Comparison of ENCODE assay signal across 16 cellular contexts in the genomic region with DNA sequence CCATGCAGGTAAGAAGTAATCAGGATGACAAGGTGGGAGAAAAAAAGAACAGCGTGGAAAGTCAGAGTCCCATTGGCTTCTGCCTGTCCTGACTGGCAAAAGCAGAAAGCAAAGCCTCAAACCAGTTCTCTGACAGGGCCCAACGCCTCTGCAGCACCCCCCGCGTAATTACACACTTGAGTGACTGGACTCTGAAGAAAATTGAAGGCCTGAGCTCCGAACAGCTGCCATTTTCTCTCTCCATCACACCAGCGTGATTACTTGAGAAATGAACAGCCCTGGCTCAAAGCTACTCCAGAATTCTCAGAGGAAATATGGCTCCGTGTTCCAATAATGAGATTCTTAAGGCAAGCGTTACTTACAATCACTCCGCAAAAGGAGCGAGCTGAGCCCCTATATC.
DNase-seq lines count a peak whose midpoint lies in the region; TF ChIP-seq lines count a peak whose summit lies in the region.
"Had no signal": no experiment of that assay in that cellular context is flagged by ENCODE, and none has a peak within 500 bp of the region (broad histone marks: within the 10 kb centered on the region; RNA-seq: fewer than 3 reads in every experiment).

No MANE protein-coding gene starts in this region.

- H3K27me3 ChIP-seq in effector memory CD4-positive, alpha-beta T cell (replicated peaks; ENCODE audit: control insufficient read depth, insufficient read depth, low read length, poor library complexity, severe bottlenecking): no peaks in the 10 kb centered on the region
- H3K27me3 ChIP-seq: BE2C had no signal

- no peak overlapping the region for H3K27ac ChIP-seq in HEK293 (ENCODE audit: extremely low read depth, low read depth, low read length)
- no peak overlapping the region for H3K27ac ChIP-seq in effector memory CD4-positive, alpha-beta T cell (ENCODE audit: insufficient read depth, low read length, poor library complexity, severe bottlenecking)
- H3K27ac ChIP-seq: A549, C4-2B had no signal

- DNase-seq in NCI-H2227 treated with DMSO at 0.1 percent for 48 hours (lab: John Stamatoyannopoulos, UW): peak; percentile 96
- peak; percentile 85 for DNase-seq in left kidney (ENCODE audit: low read depth, low spot score)
- peak; percentile 64 for DNase-seq in retina
- DNase-seq in inferior parietal cortex (ENCODE audit: extremely low spot score): no peak
- DNase-seq in anterior cingulate cortex (lab: John Stamatoyannopoulos, UW): no peak
- DNase-seq in effector memory CD4-positive, alpha-beta T cell: no peak
- DNase-seq: BE2C; CD4-positive, alpha-beta memory T cell; DMS79; HFFc6 had no signal

- H3K36me3 ChIP-seq in HEK293 (ENCODE audit: control insufficient read depth in 2 of 2, insufficient read depth in 1 of 2, low read length in 2 of 2): peaks cover 45 to 57% of the 10 kb centered on the region in 2 experiments
- peaks cover 11% of the 10 kb centered on the region for H3K36me3 ChIP-seq in effector memory CD4-positive, alpha-beta T cell (ENCODE audit: control insufficient read depth, insufficient read depth, low read length)

- no peak overlapping the region for H3K4me3 ChIP-seq in HEK293 (ENCODE audit: low read depth, low read length)
- H3K4me3 ChIP-seq in effector memory CD4-positive, alpha-beta T cell (ENCODE audit: insufficient read depth, low read depth, low read length, poor library complexity, severe bottlenecking): no peak overlapping the region
- H3K4me3 ChIP-seq: A549, GM12878, GM23338, HAP-1 had no signal

- CTCF ChIA-PET in HEK293 (lab: Yijun Ruan, JAX): interaction anchor here (1.1 to 1.6 kb wide), 4 partner anchors 15 to 629 kb away, joined by 4 to 6 read pairs (median 4); no protein-coding TSS in a partner anchor

- POLR2A ChIA-PET in HEK293 (lab: Yijun Ruan, JAX): no interaction called here

- no peaks in the 10 kb centered on the region for H3K9me3 ChIP-seq in HEK293 (ENCODE audit: control insufficient read depth, insufficient read depth, low read depth, low read length)
- no peaks in the 10 kb centered on the region for H3K9me3 ChIP-seq in effector memory CD4-positive, alpha-beta T cell (ENCODE audit: control insufficient read depth, low read length)
- H3K9me3 ChIP-seq: A549, BE2C, HAP-1 had no signal

- no peaks in the 10 kb centered on the region for H3K4me1 ChIP-seq in HEK293 (ENCODE audit: control insufficient read depth, insufficient read depth, low read length)
- H3K4me1 ChIP-seq in effector memory CD4-positive, alpha-beta T cell (ENCODE audit: control insufficient read depth, insufficient read depth, low read length, poor library complexity, severe bottlenecking): no peaks in the 10 kb centered on the region
- H3K4me1 ChIP-seq: A549, BE2C had no signal

- no peak for TF ChIP-seq CTCF in HEK293 (tag by site-specific recombination; IDR thresholded peaks at IDR 0.05)

TF ChIP-seq in HEK293, 187 proteins besides CTCF, POLR2A, EP300 and RAD21:
- TF ChIP-seq EGR2 (tag by site-specific recombination; IDR thresholded peaks at IDR 0.05; ENCODE audit: low read depth): 0 out of 2 replicates have a peak, but pooled peaks have one; percentile 0
- no peak for TF ChIP-seq ZNF837 (tag by site-specific recombination; IDR thresholded peaks at IDR 0.05)

Comparison
In these comparisons a context has a peak if more than half of its experiments do, and no peak if none do; other contexts are left out.
1. DNase-seq: peak in NCI-H2227 treated with DMSO at 0.1 percent for 48 hours (single experiment), left kidney (single experiment) and retina (single experiment); none in inferior parietal cortex (single experiment), anterior cingulate cortex (0 of 58) and effector memory CD4-positive, alpha-beta T cell (0 of 3).